In genomic region chr3:56817646-56818045, GRCh38 we compare ENCODE assay signal across 1 cellular context.
TF ChIP-seq lines count a peak whose summit lies in the region.

No MANE protein-coding gene starts in this region.

TF ChIP-seq in HCT116, 20 proteins besides CTCF, POLR2A, EP300 and RAD21:
- TF ChIP-seq ZNF274 (IDR thresholded peaks at IDR 0.05; ENCODE audit: low read depth, low read length) (no peak), ZFX (IDR thresholded peaks at IDR 0.05) (no peak)
